Comparison of ENCODE assay signal across 25 cellular contexts in the genomic region with DNA sequence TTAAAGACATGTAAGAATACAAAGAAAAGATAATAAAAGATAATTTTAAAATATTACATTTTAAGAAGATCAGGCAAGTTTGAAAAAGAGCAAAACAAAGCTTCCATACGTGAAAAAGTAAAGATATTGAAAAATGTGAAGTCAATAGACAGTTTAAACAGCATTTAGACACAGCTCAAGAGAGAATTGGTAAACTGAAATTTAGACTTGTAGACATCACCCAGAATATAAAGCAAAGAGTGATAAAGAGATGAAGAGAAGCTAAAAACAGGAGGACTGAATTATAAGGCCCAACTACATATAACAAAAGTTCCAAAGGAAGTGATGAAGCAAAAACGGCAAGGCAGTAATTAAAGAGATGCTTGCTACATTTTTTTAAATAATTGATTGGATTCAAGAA. TPM values are rescaled to one million over a fixed set of nuclear protein-coding genes. Genes with fewer than 3 reads are reported as not detected.
DNase-seq lines count a peak whose midpoint lies in the region; ATAC-seq, FAIRE-seq and TF ChIP-seq lines count a peak whose summit lies in the region.
"Had no signal": no experiment of that assay in that cellular context is flagged by ENCODE, and none has a peak within 500 bp of the region (broad histone marks: within the 10 kb centered on the region; RNA-seq: fewer than 3 reads in every experiment).

No MANE protein-coding gene starts in this region.

- H3F3A ChIP-seq in SK-N-SH (replicated peaks; ENCODE audit: insufficient read depth): no peaks in the 10 kb centered on the region

- no peak overlapping the region for H3K27ac Mint-ChIP-seq in progenitor cell of endocrine pancreas
- H3K27ac Mint-ChIP-seq: B cell; CD4-positive, CD25-positive, alpha-beta regulatory T cell; CD8-positive, alpha-beta T cell; GM23338; H9 had no signal

- H3K79me2 ChIP-seq in SK-N-SH (ENCODE audit: insufficient read depth): peaks cover 6% of the 10 kb centered on the region; the same call in 1 of the 2 replicates

- no peak for TF ChIP-seq CTCF in SK-N-SH (IDR thresholded peaks at IDR 0.05)
- TF ChIP-seq CTCF in kidney (IDR thresholded peaks at IDR 0.05; ENCODE audit: borderline replicate concordance, extremely low read depth, insufficient read depth): no peak
- no peak for TF ChIP-seq CTCF in progenitor cell of endocrine pancreas (IDR thresholded peaks at IDR 0.05; ENCODE audit: unreplicated experiment)

- no peaks in the 10 kb centered on the region for H4K20me1 ChIP-seq in SK-N-SH (ENCODE audit: insufficient read depth)
- H4K20me1 ChIP-seq: BLaER1 had no signal

- TF ChIP-seq EP300 in SK-N-SH (IDR thresholded peaks at IDR 0.05; ENCODE audit: borderline replicate concordance in 1 of 2, low read depth in 1 of 2, low read length in 1 of 2): no peak

- H3K4me3 ChIP-seq in SK-N-SH (ENCODE audit: low read depth in 2 of 2, low read length in 1 of 2): no peak overlapping the region
- H3K4me3 ChIP-seq in kidney (ENCODE audit: low read length in 2 of 2): no peak overlapping the region
- H3K4me3 ChIP-seq in small intestine (ENCODE audit: low read depth in 1 of 2, low read length in 2 of 2): no peak overlapping the region
- H3K4me3 ChIP-seq: BLaER1, GM12878, GM23338 had no signal

- H3K27me3 ChIP-seq in SK-N-SH (ENCODE audit: insufficient read depth): no peaks in the 10 kb centered on the region
- H3K27me3 ChIP-seq in small intestine (ENCODE audit: control insufficient read depth in 2 of 2, insufficient read depth in 2 of 2, low read length in 2 of 2): no peaks in the 10 kb centered on the region
- H3K27me3 ChIP-seq: BLaER1 had no signal

- intact Hi-C loops in kidney (cut with DNase I): no loop called here

- peaks cover 22% of the 10 kb centered on the region for H3K27me3 Mint-ChIP-seq in progenitor cell of endocrine pancreas
- H3K27me3 Mint-ChIP-seq: B cell; CD4-positive, CD25-positive, alpha-beta regulatory T cell had no signal

- no peak overlapping the region for H2AFZ ChIP-seq in SK-N-SH (ENCODE audit: low read depth)
- H2AFZ ChIP-seq: GM23338 had no signal

- FAIRE-seq in kidney (lab: Jason Lieb, UNC) (peak; percentile 15), small intestine (lab: Jason Lieb, UNC) (peak; percentile 88)
- FAIRE-seq: A204.1, D721Med, GM12878, GM19239 had no signal

- H3K9me3 Mint-ChIP-seq in progenitor cell of endocrine pancreas (ENCODE audit: low read depth): peaks cover 16% of the 10 kb centered on the region

- H3K4me1 ChIP-seq in SK-N-SH (ENCODE audit: control insufficient read depth in 1 of 2, insufficient read depth in 2 of 2, low read depth in 1 of 2, low read length in 1 of 2) (peaks cover 0 to 17% of the 10 kb centered on the region in 2 experiments; a peak in 2 of 4 replicates), kidney (ENCODE audit: control insufficient read depth in 1 of 2, insufficient read depth in 1 of 2, low read depth in 1 of 2, low read length in 2 of 2) (no peaks in the 10 kb centered on the region), small intestine (ENCODE audit: control insufficient read depth in 2 of 2, insufficient read depth in 1 of 2, low read depth in 1 of 2, low read length in 1 of 2) (no peaks in the 10 kb centered on the region)
- H3K4me1 ChIP-seq: Caco-2 had no signal

- no peak for TF ChIP-seq RAD21 in SK-N-SH (IDR thresholded peaks at IDR 0.05; ENCODE audit: low read length)

- H3K36me3 ChIP-seq in SK-N-SH (replicated peaks in 1 of 2; ENCODE audit: control insufficient read depth in 1 of 2, insufficient read depth in 2 of 2, low read length in 1 of 2) (no peaks in the 10 kb centered on the region), kidney (ENCODE audit: control insufficient read depth in 1 of 2, insufficient read depth in 2 of 2, low read length in 2 of 2) (no peaks in the 10 kb centered on the region), small intestine (ENCODE audit: control insufficient read depth in 2 of 2, insufficient read depth in 2 of 2, low read length in 2 of 2) (no peaks in the 10 kb centered on the region)
- H3K36me3 ChIP-seq: BLaER1 had no signal

- DNase-seq in SK-N-SH (no peak), kidney (no peak), small intestine (no peak), progenitor cell of endocrine pancreas (ENCODE audit: low spot score, unreplicated experiment) (no peak), putamen (ENCODE audit: low spot score) (no peak)
- DNase-seq: Caco-2; CD4-positive, CD25-positive, alpha-beta regulatory T cell; CD8-positive, alpha-beta T cell; DMS 273 treated with DMSO at 0.1 percent for 48 hours; DMS79; GDM1; H9 had no signal

- 73% methylated on average over 2 of the region's 2 CpGs for WGBS in SK-N-SH (ENCODE audit: low lambda C conversion rate)
- WGBS in small intestine, 3 donors: 66 to 85% (median 82%) methylated on average over 2 of the region's 2 CpGs

- H3K4me1 Mint-ChIP-seq in progenitor cell of endocrine pancreas (ENCODE audit: low read depth): no peaks in the 10 kb centered on the region
- H3K4me1 Mint-ChIP-seq: B cell; CD4-positive, CD25-positive, alpha-beta regulatory T cell; GM23338 had no signal

- no peak overlapping the region for H3K4me3 Mint-ChIP-seq in progenitor cell of endocrine pancreas (ENCODE audit: low read depth)
- H3K4me3 Mint-ChIP-seq: B cell; CD4-positive, CD25-positive, alpha-beta regulatory T cell; CD8-positive, alpha-beta T cell; GM23338; H9; HFFc6 had no signal

- no peak overlapping the region for H3K9ac ChIP-seq in SK-N-SH
- no peak overlapping the region for H3K9ac ChIP-seq in kidney (ENCODE audit: low read length in 2 of 2)
- H3K9ac ChIP-seq: BLaER1 had no signal

- no peaks in the 10 kb centered on the region for H3K9me2 ChIP-seq in SK-N-SH

- no peak overlapping the region for H3K4me2 ChIP-seq in SK-N-SH
- H3K4me2 ChIP-seq: BLaER1, GM23338 had no signal

- H3K36me3 Mint-ChIP-seq in progenitor cell of endocrine pancreas (ENCODE audit: insufficient read depth): peaks cover 3% of the 10 kb centered on the region
- H3K36me3 Mint-ChIP-seq: CD4-positive, CD25-positive, alpha-beta regulatory T cell; CD8-positive, alpha-beta T cell had no signal

- peaks cover 8% of the 10 kb centered on the region for H3K9me3 ChIP-seq in SK-N-SH
- H3K9me3 ChIP-seq in kidney (ENCODE audit: control insufficient read depth in 1 of 2, low read length in 2 of 2): no peaks in the 10 kb centered on the region
- no peaks in the 10 kb centered on the region for H3K9me3 ChIP-seq in small intestine (ENCODE audit: control insufficient read depth, low read depth)

- ATAC-seq in SK-N-SH treated with all-trans-retinoic acid at 6 μM for 48 hours: no peak
- ATAC-seq in GM21717 (IDR thresholded peaks at IDR 0.05; ENCODE audit: unreplicated experiment): no peak
- ATAC-seq: CD8-positive, alpha-beta T cell; GM12878; GM23338; HCT116 had no signal

- CTCF ChIA-PET in SK-N-SH (lab: Yijun Ruan, JAX): interaction anchor here (0.8 kb wide), 1 partner anchor 13 kb away, joined by 7 read pairs; no protein-coding TSS in a partner anchor

- POLR2A ChIA-PET in SK-N-SH (lab: Yijun Ruan, JAX): no interaction called here

- no peak overlapping the region for H3K27ac ChIP-seq in SK-N-SH (ENCODE audit: low read depth in 2 of 2, low read length in 1 of 2)
- no peak overlapping the region for H3K27ac ChIP-seq in kidney (ENCODE audit: low read depth in 2 of 2, low read length in 2 of 2)
- H3K27ac ChIP-seq in small intestine (ENCODE audit: low read depth in 1 of 2, low read length in 1 of 2): no peak overlapping the region
- H3K27ac ChIP-seq: 22Rv1, BLaER1, C4-2B had no signal

TF ChIP-seq in SK-N-SH treated with all-trans-retinoic acid at 6 μM for 48 hours, 23 proteins besides CTCF, POLR2A, EP300 and RAD21:
- TF ChIP-seq ZFP30 (CRISPR knock-in tag; IDR thresholded peaks at IDR 0.05) (peak; percentile 98), ZNF8 (CRISPR knock-in tag; IDR thresholded peaks at IDR 0.05) (no peak), ZC3H10 (CRISPR knock-in tag; IDR thresholded peaks at IDR 0.05) (no peak)

TF ChIP-seq in SK-N-SH, 30 proteins besides CTCF, POLR2A, EP300 and RAD21:
- TF ChIP-seq ELF1 (IDR thresholded peaks at IDR 0.05) (no peak), TEAD4 (IDR thresholded peaks at IDR 0.05; ENCODE audit: borderline replicate concordance, insufficient read depth) (no peak), SIN3A (IDR thresholded peaks at IDR 0.05; ENCODE audit: borderline replicate concordance, low read depth, low read length) (no peak)
- TF ChIP-seq, protein P1, sequence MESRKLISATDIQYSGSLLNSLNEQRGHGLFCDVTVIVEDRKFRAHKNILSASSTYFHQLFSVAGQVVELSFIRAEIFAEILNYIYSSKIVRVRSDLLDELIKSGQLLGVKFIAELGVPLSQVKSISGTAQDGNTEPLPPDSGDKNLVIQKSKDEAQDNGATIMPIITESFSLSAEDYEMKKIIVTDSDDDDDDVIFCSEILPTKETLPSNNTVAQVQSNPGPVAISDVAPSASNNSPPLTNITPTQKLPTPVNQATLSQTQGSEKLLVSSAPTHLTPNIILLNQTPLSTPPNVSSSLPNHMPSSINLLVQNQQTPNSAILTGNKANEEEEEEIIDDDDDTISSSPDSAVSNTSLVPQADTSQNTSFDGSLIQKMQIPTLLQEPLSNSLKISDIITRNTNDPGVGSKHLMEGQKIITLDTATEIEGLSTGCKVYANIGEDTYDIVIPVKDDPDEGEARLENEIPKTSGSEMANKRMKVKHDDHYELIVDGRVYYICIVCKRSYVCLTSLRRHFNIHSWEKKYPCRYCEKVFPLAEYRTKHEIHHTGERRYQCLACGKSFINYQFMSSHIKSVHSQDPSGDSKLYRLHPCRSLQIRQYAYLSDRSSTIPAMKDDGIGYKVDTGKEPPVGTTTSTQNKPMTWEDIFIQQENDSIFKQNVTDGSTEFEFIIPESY (IDR thresholded peaks at IDR 0.05; ENCODE audit: borderline replicate concordance, low read depth): no peak

RNA-seq across cellular contexts. Expression of gene ADAM12, which starts 13.8 kb away (rescaled TPM):
- polyA plus RNA-seq in SK-N-SH (2012; rRNA removed) (24.0 and 25.0 TPM in 2 replicates), kidney (ENCODE audit: insufficient read depth, low read depth, low replicate concordance) (0.26 TPM), small intestine (under 1 TPM in 1 of 3 donors, not detected in 2; 0.45 TPM)
- polyA plus RNA-seq in SK-N-SH (2012; cell fraction: cytosol; rRNA removed): 29.1 and 32.7 TPM in 2 replicates
- polyA plus RNA-seq in SK-N-SH (2012; cell fraction: nucleus; rRNA removed): 26.1 and 36.9 TPM in 2 replicates
- total RNA-seq in kidney (3.3 TPM), progenitor cell of endocrine pancreas (1.8 and 5.2 TPM in 2 replicates)
- total RNA-seq: Caco-2 had no signal

Comparison
In these comparisons a context has a peak if more than half of its experiments do, and no peak if none do; other contexts are left out.
1. RNA of gene ADAM12, which starts 13.8 kb away (polyA plus RNA-seq): 24.0 to 36.9 TPM in SK-N-SH; 0.45 TPM in small intestine and 0.26 TPM in kidney (single experiment); every median in the first group is over 10 times any median in the second.